36 cellular contexts compared by ENCODE assay signal in genomic region chr2:73718421-73718820, GRCh38.
"Had no signal": no experiment of that assay in that cellular context is flagged by ENCODE, and none has a peak within 500 bp of the region (broad histone marks: within the 10 kb centered on the region; RNA-seq: fewer than 3 reads in every experiment).

No MANE protein-coding gene starts in this region.

- H3K27me3 Mint-ChIP-seq: activated CD4-positive, alpha-beta memory T cell treated with anti-CD3 and anti-CD28 coated beads for 36 hours had no signal

- H3K4me3 Mint-ChIP-seq: activated B cell treated with CpG ODN at 0.5 μM for 24 hours; activated CD4-positive, alpha-beta memory T cell treated with anti-CD3 and anti-CD28 coated beads for 36 hours; activated CD4-positive, alpha-beta T cell treated with anti-CD3 and anti-CD28 coated beads, Interleukin-2, amount 10 ng/mL, durations not matched to agents 24 days and 14 days; activated naive CD4-positive, alpha-beta T cell treated with anti-CD3 and anti-CD28 coated beads for 36 hours; activated naive CD8-positive, alpha-beta T cell treated with anti-CD3 and anti-CD28 coated beads for 36 hours; activated T-cell treated with anti-CD3 and anti-CD28 coated beads, Interleukin-2, amount 50 U/mL, for 4 hours; activated T-cell treated with anti-CD3 and anti-CD28 coated beads, Interleukin-2, amount 50 U/mL, for 72 hours; activated T-helper 1 cell treated with anti-CD3 and anti-CD28 coated beads, Interleukin-12 subunit alpha, Interleukin-12 subunit beta, Interleukin-2, Interleukin-4 antibody, amounts not matched to agents 30 ng/mL and 10 ng/mL and 1 ng/mL, durations not matched to agents 14 hours and 24 hours and 36 hours; activated T-helper 17 cell treated with anti-CD3 and anti-CD28 coated beads, Interleukin-2, amount 50 U/mL, for 72 hours; brain; central memory CD8-positive, alpha-beta T cell; T-helper 1 cell treated with Interleukin-12 subunit alpha and Interleukin-12 subunit beta and Interleukin-4 antibody, amounts not matched to agents 30 μg/mL and 1 μg/mL, for 36 hours; T-helper 2 cell treated with Interferon-gamma antibody and Interleukin-4, amounts not matched to agents 5 μg/mL and 100 μg/mL, for 36 hours had no signal

- H3K4me3 ChIP-seq: adrenal gland, cardiac muscle cell had no signal

- H3K36me3 ChIP-seq: adrenal gland, cardiac muscle cell had no signal

- FAIRE-seq: TTC549 had no signal

- H3K27ac ChIP-seq: adrenal gland, cardiac muscle cell, VCaP had no signal

- H3K9me3 ChIP-seq: adrenal gland had no signal

- ATAC-seq: activated naive CD4-positive, alpha-beta T cell treated with anti-CD3 and anti-CD28 coated beads, Interleukin-2, amount 50 U/mL, for 72 hours; activated T-cell treated with anti-CD3 and anti-CD28 coated beads, Interleukin-2, amount 50 U/mL, for 4 hours; activated T-cell treated with anti-CD3 and anti-CD28 coated beads, Interleukin-2, amount 50 U/mL, for 72 hours; activated T-helper 17 cell treated with anti-CD3 and anti-CD28 coated beads, Interleukin-2, amount 50 U/mL, for 72 hours had no signal

- H3K27ac Mint-ChIP-seq: activated B cell treated with CpG ODN at 0.5 μM for 24 hours; activated CD4-positive, alpha-beta memory T cell treated with anti-CD3 and anti-CD28 coated beads for 36 hours; activated CD4-positive, alpha-beta T cell treated with anti-CD3 and anti-CD28 coated beads, Interleukin-2, amount 10 ng/mL, durations not matched to agents 24 days and 14 days; activated naive CD4-positive, alpha-beta T cell treated with anti-CD3 and anti-CD28 coated beads for 36 hours; activated naive CD8-positive, alpha-beta T cell treated with anti-CD3 and anti-CD28 coated beads for 36 hours; activated T-cell treated with anti-CD3 and anti-CD28 coated beads, Interleukin-2, amount 50 U/mL, for 72 hours; activated T-helper 1 cell treated with anti-CD3 and anti-CD28 coated beads, Interleukin-12 subunit alpha, Interleukin-12 subunit beta, Interleukin-2, Interleukin-4 antibody, amounts not matched to agents 30 ng/mL and 10 ng/mL and 1 ng/mL, durations not matched to agents 14 hours and 24 hours and 36 hours; activated T-helper 17 cell treated with anti-CD3 and anti-CD28 coated beads, Interleukin-2, amount 50 U/mL, for 72 hours; brain; T-helper 1 cell treated with Interleukin-12 subunit alpha and Interleukin-12 subunit beta and Interleukin-4 antibody, amounts not matched to agents 30 μg/mL and 1 μg/mL, for 36 hours; T-helper 2 cell treated with Interferon-gamma antibody and Interleukin-4, amounts not matched to agents 5 μg/mL and 100 μg/mL, for 36 hours had no signal

- DNase-seq: activated B cell treated with CpG ODN at 0.5 μM for 24 hours; activated CD4-positive, alpha-beta memory T cell treated with anti-CD3 and anti-CD28 coated beads for 36 hours; activated CD4-positive, alpha-beta T cell treated with anti-CD3 and anti-CD28 coated beads for 4 hours; activated CD4-positive, alpha-beta T cell treated with anti-CD3 and anti-CD28 coated beads, Interleukin-2, amount 10 ng/mL, durations not matched to agents 24 days and 14 days; activated CD4-positive, alpha-beta T cell treated with anti-CD3 and anti-CD28 coated beads, Interleukin-2, amount 50 U/mL, for 1 hour; activated CD4-positive, alpha-beta T cell treated with anti-CD3 and anti-CD28 coated beads, Interleukin-2, amount 50 U/mL, for 4 hours; activated CD4-positive, CD25-positive, alpha-beta regulatory T cell treated with anti-CD3 and anti-CD28 coated beads, Interleukin-2, amount 50 U/mL, for 72 hours; activated CD8-positive, alpha-beta memory T cell treated with anti-CD3 and anti-CD28 coated beads, Interleukin-2, amount 50 U/mL, for 4 hours; activated effector memory CD4-positive, alpha-beta T cell treated with anti-CD3 and anti-CD28 coated beads, Interleukin-2, amount 50 U/mL, for 16 hours; activated gamma-delta T cell treated with Interleukin-2 at 50 U/mL for 16 hours; activated naive CD4-positive, alpha-beta T cell; activated naive CD4-positive, alpha-beta T cell treated with anti-CD3 and anti-CD28 coated beads for 36 hours; activated naive CD4-positive, alpha-beta T cell treated with anti-CD3 and anti-CD28 coated beads, Interleukin-2, amount 50 U/mL, for 16 hours; activated naive CD8-positive, alpha-beta T cell treated with anti-CD3 and anti-CD28 coated beads for 36 hours; activated T-cell treated with anti-CD3 and anti-CD28 coated beads for 4 hours; activated T-cell treated with anti-CD3 and anti-CD28 coated beads, Interleukin-2, amount 50 U/mL, for 1 hour; activated T-cell treated with anti-CD3 and anti-CD28 coated beads, Interleukin-2, amount 50 U/mL, for 4 hours; activated T-cell treated with anti-CD3 and anti-CD28 coated beads, Interleukin-2, amount 50 U/mL, for 72 hours; adrenal gland; amniotic stem cell; aorta; caudate nucleus; SW 1271; T-helper 1 cell; T-helper 2 cell; T-helper 9 cell had no signal

- H3K4me1 Mint-ChIP-seq: activated B cell treated with CpG ODN at 0.5 μM for 24 hours; activated CD4-positive, alpha-beta T cell treated with anti-CD3 and anti-CD28 coated beads, Interleukin-2, amount 10 ng/mL, durations not matched to agents 24 days and 14 days; activated naive CD8-positive, alpha-beta T cell treated with anti-CD3 and anti-CD28 coated beads for 36 hours; activated T-helper 17 cell treated with anti-CD3 and anti-CD28 coated beads, Interleukin-2, amount 50 U/mL, for 72 hours; brain had no signal

- H3K27me3 ChIP-seq: adrenal gland, cardiac muscle cell had no signal
